24 cellular contexts compared by ENCODE assay signal in genomic region chr3:81740731-81741130, GRCh38. TPM values are rescaled to one million over a fixed set of nuclear protein-coding genes. Genes with fewer than 3 reads are reported as not detected.
DNase-seq lines count a peak whose midpoint lies in the region; ATAC-seq, FAIRE-seq and TF ChIP-seq lines count a peak whose summit lies in the region.
"Had no signal": no experiment of that assay in that cellular context is flagged by ENCODE, and none has a peak within 500 bp of the region (broad histone marks: within the 10 kb centered on the region; RNA-seq: fewer than 3 reads in every experiment).

No MANE protein-coding gene starts in this region.

- ATAC-seq in GM18858 (IDR thresholded peaks at IDR 0.05; ENCODE audit: unreplicated experiment) (peak; percentile 47), HG02763 (IDR thresholded peaks at IDR 0.05; ENCODE audit: unreplicated experiment) (peak; percentile 45), GM12878 (peak; percentile 69), gastrocnemius medialis (no peak), GM21717 (IDR thresholded peaks at IDR 0.05; ENCODE audit: unreplicated experiment) (no peak)
- ATAC-seq: activated T-cell treated with anti-CD3 and anti-CD28 coated beads, Interleukin-2, amount 50 U/mL, for 72 hours; body of pancreas; gastroesophageal sphincter; GM23338; HepG2; left cardiac atrium had no signal

- FAIRE-seq in GM12878 (lab: Jason Lieb, UNC), result no peak
- FAIRE-seq: HepG2 had no signal

- CTCF ChIA-PET in GM12878 (lab: Yijun Ruan, JAX), result interaction anchor here (0.7 to 1.7 kb wide), 3 partner anchors 15 to 753 kb away, joined by 3 to 4 read pairs (median 3); no protein-coding TSS in a partner anchor

- no peaks in the 10 kb centered on the region for H4K20me1 ChIP-seq in GM12878 (ENCODE audit: control insufficient read depth, insufficient read depth)

- intact Hi-C loops in GM12878 (cut with micrococcal nuclease; ENCODE audit: unreplicated experiment), result no loop called here
- intact Hi-C loops in gastrocnemius medialis (cut with DNase I; ENCODE audit: low total_unique reads), result no loop called here

- POLR2A ChIA-PET in GM12878 (lab: Charles Lee), result interaction anchor here (0.6 to 2.1 kb wide), 2 partner anchors 12 to 41 kb away, joined by 3 to 6 read pairs; no protein-coding TSS in a partner anchor

- BruUV-seq in GM12878 (replicated peaks; lab: Mats Ljungman, UMichigan), result no TSS peak

- RAD21 ChIA-PET in GM12878 (lab: Charles Lee; ENCODE audit: unreplicated experiment), result no interaction called here

- TF ChIP-seq POLR2A in GM12878 (IDR thresholded peaks at IDR 0.05; ENCODE audit: low read depth, low read length) (no peak), gastrocnemius medialis (IDR thresholded peaks at IDR 0.05) (no peak)

- H3K4me3 ChIP-seq in GM12878 (no peak overlapping the region), gastrocnemius medialis (peak overlapping the region in 1 of 4 donors; percentile 27)
- H3K4me3 ChIP-seq: body of pancreas, gastroesophageal sphincter, GM23338, MG63 had no signal

- no peak for TF ChIP-seq EP300 in GM12878 (IDR thresholded peaks at IDR 0.05; ENCODE audit: borderline replicate concordance in 1 of 2, control insufficient read depth in 1 of 2, low read depth in 2 of 2, low read length in 2 of 2)

- no peaks in the 10 kb centered on the region; a peak in 1 of 4 replicates for H3K36me3 ChIP-seq in GM12878 (ENCODE audit: control insufficient read depth in 2 of 2, insufficient read depth in 2 of 2, low read length in 1 of 2)
- H3K36me3 ChIP-seq in gastrocnemius medialis, result no peaks in the 10 kb centered on the region
- H3K36me3 ChIP-seq: gastroesophageal sphincter, MG63 had no signal

- peaks cover 5% of the 10 kb centered on the region for H3K79me2 ChIP-seq in GM12878 (ENCODE audit: control insufficient read depth, insufficient read depth, low read length)

- H2AFZ ChIP-seq in GM12878 (ENCODE audit: control insufficient read depth, low read depth, low read length), result no peak overlapping the region
- H2AFZ ChIP-seq: GM23338 had no signal

- H3K9ac ChIP-seq in GM12878 (ENCODE audit: control insufficient read depth, insufficient read depth, low read length), result no peak overlapping the region

- TF ChIP-seq RAD21 in GM12878 (IDR thresholded peaks at IDR 0.05; ENCODE audit: insufficient read depth, low read depth, low read length), result no peak

- WGBS in GM12878 (ENCODE audit: insufficient coverage, insufficient replicate concordance, low lambda C conversion rate, missing lambda C conversion rate), result 0% methylated on average over 1 of the region's 1 CpG

- no peak overlapping the region for H3K27ac ChIP-seq in GM12878 (ENCODE audit: control insufficient read depth, insufficient read depth)
- peak overlapping the region; percentile 86 to 92 (median 90) for H3K27ac ChIP-seq in gastrocnemius medialis
- H3K27ac ChIP-seq: body of pancreas, epithelial cell of prostate had no signal

- SMC1A ChIA-PET in GM12878 (lab: Charles Lee; ENCODE audit: uncharacterized antibody, unreplicated experiment), result interaction anchor here (0.6 to 2.2 kb wide), 4 partner anchors 9 to 16 kb away, joined by 3 to 7 read pairs (median 4); no protein-coding TSS in a partner anchor

- H3K27me3 ChIP-seq in GM12878 (replicated peaks in 1 of 2; ENCODE audit: control insufficient read depth in 2 of 2, insufficient read depth in 2 of 2, low read length in 1 of 2) (no peaks in the 10 kb centered on the region), gastrocnemius medialis (no peaks in the 10 kb centered on the region)
- H3K27me3 ChIP-seq: body of pancreas, gastroesophageal sphincter, MG63 had no signal

- DNase-seq in GM12878 (ENCODE audit: low read depth, low spot score) (no peak), gastrocnemius medialis (no peak), Kasumi-1 (lab: John Stamatoyannopoulos, UW) (no peak), NCI-H146 (lab: John Stamatoyannopoulos, UW) (no peak)
- DNase-seq: activated CD4-positive, alpha-beta T cell treated with anti-CD3 and anti-CD28 coated beads for 1 hour; activated naive CD4-positive, alpha-beta T cell treated with anti-CD3 and anti-CD28 coated beads, Interleukin-2, amount 50 U/mL, for 16 hours; activated T-cell treated with anti-CD3 and anti-CD28 coated beads, Interleukin-2, amount 50 U/mL, for 72 hours; body of pancreas; CD8-positive, alpha-beta memory T cell; DMS79; left cardiac atrium; MG63; midbrain; NCI-H1930; NCI-H446; NK-92 treated with Interleukin-12 subunit alpha and Interleukin-12 subunit beta, amount 100 ng/mL, for 24 hours; stimulated activated CD4-positive, alpha-beta T cell treated with anti-CD3 and anti-CD28 coated beads, Interleukin-12 subunit alpha, Interleukin-12 subunit beta, amount 100 ng/mL, for 4 hours had no signal

- H3K9me3 ChIP-seq in GM12878 (replicated peaks; ENCODE audit: control insufficient read depth, insufficient read depth, low read length), result no peaks in the 10 kb centered on the region; the same call in 1 of the 3 replicates
- H3K9me3 ChIP-seq in gastrocnemius medialis, result no peaks in the 10 kb centered on the region
- H3K9me3 ChIP-seq: body of pancreas, gastroesophageal sphincter, MG63 had no signal

- no peak for TF ChIP-seq CTCF in GM12878 (IDR thresholded peaks at IDR 0.05 in 2 of 3, conservative IDR thresholded peaks at IDR 0.05 in 1 of 3; ENCODE audit: control insufficient read depth in 2 of 3, extremely low read depth in 1 of 3, insufficient read depth in 1 of 3, low read depth in 3 of 3, low read length in 3 of 3)
- TF ChIP-seq CTCF in gastrocnemius medialis (IDR thresholded peaks at IDR 0.05 in 4 of 5, conservative IDR thresholded peaks at IDR 0.05 in 1 of 5), result no peak

- 0 out of 2 replicates have a peak, but pooled peaks cover 2% of the 10 kb centered on the region for H3K4me1 ChIP-seq in GM12878 (ENCODE audit: control insufficient read depth, insufficient read depth, low read length)
- H3K4me1 ChIP-seq in gastrocnemius medialis, result peaks cover 66 to 71% of the 10 kb centered on the region in 2 donors

- no peak overlapping the region for H3K4me2 ChIP-seq in GM12878 (ENCODE audit: control insufficient read depth, insufficient read depth)
- H3K4me2 ChIP-seq: GM23338 had no signal

- in situ Hi-C loops in GM12878 (cut with MboI), result no loop called here
- in situ Hi-C loops in gastrocnemius medialis (cut with MboI; ENCODE audit: low sequenced_read_pairs in 4 of 4), result no loop called here

TF ChIP-seq in GM12878, 131 proteins besides CTCF, POLR2A, EP300 and RAD21:
- TF ChIP-seq CUX1 (IDR thresholded peaks at IDR 0.05; ENCODE audit: insufficient replicate concordance, low read depth, low read length) (no peak), MEF2B (IDR thresholded peaks at IDR 0.05; ENCODE audit: partially characterized antibody, poor library complexity, severe bottlenecking) (peak; percentile 13)

RNA-seq across cellular contexts. Expression of gene GBE1, which starts 20.7 kb away (rescaled TPM):
- 223 and 227 TPM in 2 replicates for total RNA-seq in GM12878 (2013; cell fraction: nucleolus; rRNA removed)
- 32.4 and 36.5 TPM in 2 replicates for total RNA-seq in GM12878 (2014; rRNA removed)
- 50.6 and 51.0 TPM in 2 replicates for total RNA-seq in GM12878 (2014; rRNA removed; fragmentation: Illumina TruSeq; extraction: Trizol)
- total RNA-seq in GM12878 (2021), result 42.4 and 43.1 TPM in 2 replicates
- polyA plus RNA-seq in GM12878 (2011; ENCODE audit: low read depth), result 32.0 TPM
- 59.5 and 88.2 TPM in 2 replicates for polyA plus RNA-seq in GM12878 (2011; rRNA removed)
- 21.0 and 27.0 TPM in 2 replicates for polyA plus RNA-seq in GM12878 (2011; cell fraction: cytosol; rRNA removed)
- polyA plus RNA-seq in GM12878 (2011; cell fraction: nucleus; rRNA removed), result 32.3 and 34.5 TPM in 2 replicates
- 35.4 and 54.7 TPM in 2 replicates for polyA plus RNA-seq in GM12878 (2012)
- polyA plus RNA-seq in GM12878 (2014; fragmentation: Illumina TruSeq; extraction: Trizol), result 40.0 and 49.0 TPM in 2 replicates
- polyA plus RNA-seq in GM12878 (2014; fragmentation: Nextera tagmentation; extraction: Ambion mirVana), result 10 to 100 TPM; 21.4 to 21.8 TPM
- 23.5 and 25.6 TPM in 2 replicates for polyA plus RNA-seq in GM12878 (2014; rRNA removed)
- polyA plus RNA-seq in GM12878 (2016; fragmentation: Nextera tagmentation; extraction: Ambion mirVana), result 10 to 100 TPM; 58.0 to 62.2 TPM
- 72.0 and 82.2 TPM in 2 replicates for polyA minus RNA-seq in GM12878 (2011; rRNA and poly(A)+ RNA removed)
- polyA minus RNA-seq in GM12878 (2011; cell fraction: cytosol; rRNA and poly(A)+ RNA removed), result 19.9 and 22.7 TPM in 2 replicates
- polyA minus RNA-seq in GM12878 (2011; cell fraction: nucleus; rRNA and poly(A)+ RNA removed), result 87.9 and 109 TPM in 2 replicates
- 100 to 1,000 TPM; 127 to 319 (median 239) TPM for total RNA-seq in gastrocnemius medialis

Comparison
In these comparisons a context has a peak if more than half of its experiments do, and no peak if none do; other contexts are left out.
1. ATAC-seq: peak in GM18858 (single experiment), HG02763 (single experiment) and GM12878 (single experiment); none in gastrocnemius medialis (0 of 2) and GM21717 (single experiment).